8 cellular contexts compared by ENCODE assay signal in genomic region chr2:20595439-20596192, GRCh38. TPM values are rescaled to one million over a fixed set of nuclear protein-coding genes. Genes with fewer than 3 reads are reported as not detected.
DNase-seq lines count a peak whose midpoint lies in the region; ATAC-seq and TF ChIP-seq lines count a peak whose summit lies in the region.

No MANE protein-coding gene starts in this region.

- no peaks in the 10 kb centered on the region for H3K27me3 Mint-ChIP-seq in activated T-helper 2 cell treated with anti-CD3 and anti-CD28 coated beads, Interferon-gamma antibody, Interleukin-2, Interleukin-4, amounts not matched to agents 10 μg/mL and 5 μg/mL and 100 μg/mL, durations not matched to agents 14 hours and 24 hours and 36 hours (ENCODE audit: low read depth)

- H3K27me3 ChIP-seq in layer of hippocampus (ENCODE audit: control insufficient read depth, insufficient read depth, low read length) (no peaks in the 10 kb centered on the region), uterus (no peaks in the 10 kb centered on the region)

- peaks cover 15% of the 10 kb centered on the region for H3K4me1 Mint-ChIP-seq in activated T-helper 2 cell treated with anti-CD3 and anti-CD28 coated beads, Interferon-gamma antibody, Interleukin-2, Interleukin-4, amounts not matched to agents 10 μg/mL and 5 μg/mL and 100 μg/mL, durations not matched to agents 14 hours and 24 hours and 36 hours (ENCODE audit: low read depth)

- peak overlapping the region; percentile 54 for H3K27ac ChIP-seq in layer of hippocampus (ENCODE audit: low read depth, low read length)
- peak overlapping the region; percentile 86 to 92 for H3K27ac ChIP-seq in uterus

- intact Hi-C loops in activated T-helper 2 cell treated with anti-CD3 and anti-CD28 coated beads, Interferon-gamma antibody, Interleukin-2, Interleukin-4, amounts not matched to agents 10 μg/mL and 5 μg/mL and 100 μg/mL, durations not matched to agents 14 hours and 24 hours and 36 hours (cut with micrococcal nuclease) = loop anchor here (5.0 kb wide), 1 partner anchor 148 kb away; the partner anchor contains the start of gene RHOB
- intact Hi-C loops in uterus (cut with DNase I; ENCODE audit: low total_unique reads) = no loop called here

- no peaks in the 10 kb centered on the region for H3K36me3 Mint-ChIP-seq in activated T-helper 2 cell treated with anti-CD3 and anti-CD28 coated beads, Interferon-gamma antibody, Interleukin-2, Interleukin-4, amounts not matched to agents 10 μg/mL and 5 μg/mL and 100 μg/mL, durations not matched to agents 14 hours and 24 hours and 36 hours (ENCODE audit: low read depth)

- H3K36me3 ChIP-seq in uterus = no peaks in the 10 kb centered on the region

- H3K4me3 ChIP-seq in uterus = no peak overlapping the region

- peak overlapping the region; percentile 81 for H3K27ac Mint-ChIP-seq in activated T-helper 2 cell treated with anti-CD3 and anti-CD28 coated beads, Interferon-gamma antibody, Interleukin-2, Interleukin-4, amounts not matched to agents 10 μg/mL and 5 μg/mL and 100 μg/mL, durations not matched to agents 14 hours and 24 hours and 36 hours

- TF ChIP-seq CTCF in GM10266 (IDR thresholded peaks at IDR 0.05; ENCODE audit: control insufficient read depth, insufficient read depth, low read depth, missing control alignments) (no peak), uterus (IDR thresholded peaks at IDR 0.05) (no peak)

- peaks cover 6 to 33% of the 10 kb centered on the region in 2 donors for H3K4me1 ChIP-seq in uterus

- peak; percentile 68 for DNase-seq in GM10266 (ENCODE audit: extremely low spot score)
- DNase-seq in activated T-helper 2 cell treated with anti-CD3 and anti-CD28 coated beads, Interferon-gamma antibody, Interleukin-2, Interleukin-4, amounts not matched to agents 10 μg/mL and 5 μg/mL and 100 μg/mL, durations not matched to agents 14 hours and 24 hours and 36 hours (ENCODE audit: low spot score) = no peak
- peak; percentile 24 to 35 for DNase-seq in uterus
- DNase-seq in DMS114 treated with DMSO at 0.1 percent for 48 hours (lab: John Stamatoyannopoulos, UW; ENCODE audit: unreplicated experiment) = no peak
- no peak for DNase-seq in ureter (ENCODE audit: low spot score)

- peak; percentile 85 for ATAC-seq in GM21390 (IDR thresholded peaks at IDR 0.05; ENCODE audit: unreplicated experiment)
- ATAC-seq in HG03565 (IDR thresholded peaks at IDR 0.05; ENCODE audit: unreplicated experiment) = peak; percentile 83

- H3K9me3 ChIP-seq in uterus = no peaks in the 10 kb centered on the region

- H3K4me3 Mint-ChIP-seq in activated T-helper 2 cell treated with anti-CD3 and anti-CD28 coated beads, Interferon-gamma antibody, Interleukin-2, Interleukin-4, amounts not matched to agents 10 μg/mL and 5 μg/mL and 100 μg/mL, durations not matched to agents 14 hours and 24 hours and 36 hours (ENCODE audit: low read depth) = peak overlapping the region; percentile 23

- no peaks in the 10 kb centered on the region for H3K9me3 Mint-ChIP-seq in activated T-helper 2 cell treated with anti-CD3 and anti-CD28 coated beads, Interferon-gamma antibody, Interleukin-2, Interleukin-4, amounts not matched to agents 10 μg/mL and 5 μg/mL and 100 μg/mL, durations not matched to agents 14 hours and 24 hours and 36 hours

- no peak for TF ChIP-seq POLR2A in uterus (IDR thresholded peaks at IDR 0.05)

RNA-seq across cellular contexts. Expression of gene HS1BP3, which starts 55.3 kb away (rescaled TPM):
- 11.5 and 11.9 TPM in 2 replicates for total RNA-seq in activated T-helper 2 cell treated with anti-CD3 and anti-CD28 coated beads, Interferon-gamma antibody, Interleukin-2, Interleukin-4, amounts not matched to agents 10 μg/mL and 5 μg/mL and 100 μg/mL, durations not matched to agents 14 hours and 24 hours and 36 hours
- total RNA-seq in uterus (10 to 100 TPM in 3 of 4 donors, 1 to 10 TPM in 1; 7.1 to 41.8 (median 28.4) TPM), ureter (37.9 TPM)

Comparison
In these comparisons a context has a peak if more than half of its experiments do, and no peak if none do; other contexts are left out.
1. DNase-seq: peak in GM10266 (single experiment) and uterus (2 of 2); none in activated T-helper 2 cell treated with anti-CD3 and anti-CD28 coated beads, Interferon-gamma antibody, Interleukin-2, Interleukin-4, amounts not matched to agents 10 μg/mL and 5 μg/mL and 100 μg/mL, durations not matched to agents 14 hours and 24 hours and 36 hours (single experiment), DMS114 treated with DMSO at 0.1 percent for 48 hours (single experiment) and ureter (single experiment).